Comparison of ENCODE assay signal across 3 cellular contexts in genomic region chr4:27117453-27117852, GRCh38.
A peak's percentile ranks its signal among the peaks of the same experiment; 100 is the strongest.
TF ChIP-seq lines count a peak whose summit lies in the region.

No MANE protein-coding gene starts in this region.

TF ChIP-seq in GM23338, 12 proteins besides CTCF, POLR2A, EP300 and RAD21 (continued from another document):
- peak; percentile 69 for TF ChIP-seq REST (IDR thresholded peaks at IDR 0.05; ENCODE audit: unreplicated experiment)
- TF ChIP-seq STAT1 (IDR thresholded peaks at IDR 0.05; ENCODE audit: unreplicated experiment) = no peak

TF ChIP-seq in HEK293, 187 proteins besides CTCF, POLR2A, EP300 and RAD21 (continued from another document):
- peak; percentile 68; the same call in 1 of the 2 replicates for TF ChIP-seq REST (tag by site-specific recombination; IDR thresholded peaks at IDR 0.05)

TF ChIP-seq in H1, 55 proteins besides CTCF, POLR2A, EP300 and RAD21:
- TF ChIP-seq CHD7 (IDR thresholded peaks at IDR 0.05; ENCODE audit: insufficient replicate concordance, low read length) = no peak
- TF ChIP-seq CTBP2 (IDR thresholded peaks at IDR 0.05; ENCODE audit: borderline replicate concordance, insufficient read depth, insufficient read length, low read length) = no peak
- TF ChIP-seq CREB1 (IDR thresholded peaks at IDR 0.05) = no peak
- TF ChIP-seq YY1 (IDR thresholded peaks at IDR 0.05; ENCODE audit: low read depth, low read length) = no peak
- no peak for TF ChIP-seq ATF2 (IDR thresholded peaks at IDR 0.05; ENCODE audit: low read length)
- TF ChIP-seq SP1 (IDR thresholded peaks at IDR 0.05; ENCODE audit: low read depth, low read length) = no peak
- TF ChIP-seq MAFK (IDR thresholded peaks at IDR 0.05; ENCODE audit: low read depth, low read length) = no peak
- no peak for TF ChIP-seq RFX5 (IDR thresholded peaks at IDR 0.05; ENCODE audit: borderline replicate concordance, low read depth, low read length)
- no peak for TF ChIP-seq RXRA (IDR thresholded peaks at IDR 0.05; ENCODE audit: insufficient read depth, low read depth, low read length)
- TF ChIP-seq BACH1 (IDR thresholded peaks at IDR 0.05; ENCODE audit: low read length) = no peak
- TF ChIP-seq E2F6 (IDR thresholded peaks at IDR 0.05) = no peak
- TF ChIP-seq EZH2 (IDR thresholded peaks at IDR 0.05; ENCODE audit: low read depth, low read length, severe bottlenecking) = no peak
